In genomic region chr4:925171-925570, GRCh38 we compare ENCODE assay signal across 13 cellular contexts. TPM values are rescaled to one million over a fixed set of nuclear protein-coding genes. Genes with fewer than 3 reads are reported as not detected.
DNase-seq lines count a peak whose midpoint lies in the region; ATAC-seq, FAIRE-seq and TF ChIP-seq lines count a peak whose summit lies in the region.
"Had no signal": no experiment of that assay in that cellular context is flagged by ENCODE, and none has a peak within 500 bp of the region (broad histone marks: within the 10 kb centered on the region; RNA-seq: fewer than 3 reads in every experiment).

No MANE protein-coding gene starts in this region.

- peaks cover 18% of the 10 kb centered on the region for H3K36me3 Mint-ChIP-seq in CD4-positive, CD25-positive, alpha-beta regulatory T cell
- H3K36me3 Mint-ChIP-seq in natural killer cell treated with Interleukin-12 subunit alpha and Interleukin-12 subunit beta and Interleukin-15 and Interleukin-18, amount 100 ng/mL, for 72 hours = no peaks in the 10 kb centered on the region

- CTCF ChIA-PET in K562 (lab: Yijun Ruan, JAX; ENCODE audit: low intra/inter-chr PET ratio) = no interaction called here

- intact Hi-C loops in K562 (cut with micrococcal nuclease) = no loop called here

- H3K27ac Mint-ChIP-seq in CD4-positive, CD25-positive, alpha-beta regulatory T cell = peak overlapping the region in 1 of 3 donors; percentile 62
- peak overlapping the region; percentile 76 to 85 for H3K27ac Mint-ChIP-seq in natural killer cell treated with Interleukin-12 subunit alpha and Interleukin-12 subunit beta and Interleukin-15 and Interleukin-18, amount 100 ng/mL, for 72 hours

- H3K4me3 Mint-ChIP-seq in CD4-positive, CD25-positive, alpha-beta regulatory T cell = peak overlapping the region in 2 of 4 donors; percentile 50 to 51
- H3K4me3 Mint-ChIP-seq in natural killer cell treated with Interleukin-12 subunit alpha and Interleukin-12 subunit beta and Interleukin-15 and Interleukin-18, amount 100 ng/mL, for 72 hours = peak overlapping the region; percentile 63
- H3K4me3 Mint-ChIP-seq: brain had no signal

- no peak overlapping the region for H3K4me2 ChIP-seq in K562 (ENCODE audit: insufficient read depth, low read length)
- H3K4me2 ChIP-seq: hepatocyte had no signal

- DNase-seq in CD4-positive, CD25-positive, alpha-beta regulatory T cell = no peak
- DNase-seq in K562 (ENCODE audit: extremely low read depth in 1 of 4, low spot score in 3 of 4) (no peak), G401 (ENCODE audit: low spot score) (no peak), COLO829 (ENCODE audit: low spot score) (no peak)
- DNase-seq in natural killer cell treated with Interleukin-12 subunit alpha and Interleukin-12 subunit beta and Interleukin-15 and Interleukin-18, amount 100 ng/mL, for 72 hours (ENCODE audit: low spot score) = peak; percentile 58
- DNase-seq: Karpas-422, T-helper 9 cell had no signal

- 62% methylated on average over 9 of the region's 9 CpGs for WGBS in K562 (ENCODE audit: insufficient coverage, low coverage, missing lambda C conversion rate)

- H3K9ac ChIP-seq in K562 (ENCODE audit: insufficient read depth in 1 of 2, low read depth in 2 of 2, low read length in 2 of 2) = peak overlapping the region in 1 of 2 experiments; percentile 72; a peak in 1 of 4 replicates

- TF ChIP-seq EP300 in K562 (IDR thresholded peaks at IDR 0.05; ENCODE audit: low read length) = no peak

- no peaks in the 10 kb centered on the region for H3K9me1 ChIP-seq in K562 (ENCODE audit: control insufficient read depth, insufficient read depth, low read length)

- in situ Hi-C loops in K562 (cut with MboI) = no loop called here
- in situ Hi-C loops in G401 (cut with HindIII; ENCODE audit: low sequenced_read_pairs) = no loop called here

- no peaks in the 10 kb centered on the region for H3K9me3 ChIP-seq in CD4-positive, CD25-positive, alpha-beta regulatory T cell (ENCODE audit: control insufficient read depth in 2 of 2, low read length in 2 of 2)
- no peaks in the 10 kb centered on the region for H3K9me3 ChIP-seq in K562 (replicated peaks; ENCODE audit: control insufficient read depth, insufficient read depth, low read depth, low read length)

- H3K4me1 ChIP-seq in ACC112 (ENCODE audit: control insufficient read depth, insufficient read depth, low read length, unreplicated experiment) (peaks cover 16% of the 10 kb centered on the region), K562 (replicated peaks in 1 of 2; ENCODE audit: control insufficient read depth in 2 of 2, insufficient read depth in 2 of 2, low read length in 2 of 2) (peaks cover 20 to 26% of the 10 kb centered on the region in 2 experiments)
- peaks cover 54% of the 10 kb centered on the region for H3K4me1 ChIP-seq in CD4-positive, CD25-positive, alpha-beta regulatory T cell (ENCODE audit: control insufficient read depth, insufficient read depth, low read length, poor library complexity, severe bottlenecking)

- no peaks in the 10 kb centered on the region for H3K27me3 Mint-ChIP-seq in CD4-positive, CD25-positive, alpha-beta regulatory T cell
- H3K27me3 Mint-ChIP-seq in natural killer cell treated with Interleukin-12 subunit alpha and Interleukin-12 subunit beta and Interleukin-15 and Interleukin-18, amount 100 ng/mL, for 72 hours = no peaks in the 10 kb centered on the region
- H3K27me3 Mint-ChIP-seq: activated CD4-positive, alpha-beta T cell treated with anti-CD3 and anti-CD28 coated beads for 36 hours; brain had no signal

- peaks cover 0 to under 1% (median 0%) of the 10 kb centered on the region in 7 donors for H3K9me3 Mint-ChIP-seq in CD4-positive, CD25-positive, alpha-beta regulatory T cell
- H3K9me3 Mint-ChIP-seq in natural killer cell treated with Interleukin-12 subunit alpha and Interleukin-12 subunit beta and Interleukin-15 and Interleukin-18, amount 100 ng/mL, for 72 hours = no peaks in the 10 kb centered on the region

- H3K4me1 Mint-ChIP-seq in CD4-positive, CD25-positive, alpha-beta regulatory T cell = peaks cover 35 to 79% (median 48%) of the 10 kb centered on the region in 4 donors
- peaks cover 54% of the 10 kb centered on the region in 2 donors for H3K4me1 Mint-ChIP-seq in natural killer cell treated with Interleukin-12 subunit alpha and Interleukin-12 subunit beta and Interleukin-15 and Interleukin-18, amount 100 ng/mL, for 72 hours (ENCODE audit: low read depth in 2 of 2)

- no TSS peak for BruUV-seq in K562 (replicated peaks; lab: Mats Ljungman, UMichigan)

- peaks cover 29% of the 10 kb centered on the region for H4K20me1 ChIP-seq in K562 (replicated peaks; ENCODE audit: control insufficient read depth, insufficient read depth, low read length)

- no peak overlapping the region for H3K4me3 ChIP-seq in ACC112 (ENCODE audit: low read depth, low read length)
- H3K4me3 ChIP-seq in CD4-positive, CD25-positive, alpha-beta regulatory T cell (ENCODE audit: low read depth, low read length) = no peak overlapping the region
- no peak overlapping the region for H3K4me3 ChIP-seq in K562
- H3K4me3 ChIP-seq: hepatocyte had no signal

- peak overlapping the region; percentile 2; the same call in 1 of the 2 replicates for H3K27ac ChIP-seq in ACC112 (ENCODE audit: low read depth, low read length)
- H3K27ac ChIP-seq in CD4-positive, CD25-positive, alpha-beta regulatory T cell (ENCODE audit: insufficient read depth, low read length, poor library complexity, severe bottlenecking) = peak overlapping the region; percentile 33
- H3K27ac ChIP-seq in K562 (ENCODE audit: extremely low read depth, low read depth, low read length) = 0 out of 3 replicates have a peak overlapping the region, but pooled peaks have one; percentile 18
- H3K27ac ChIP-seq: hepatocyte had no signal

- H3K79me2 ChIP-seq in ACC112 (ENCODE audit: control insufficient read depth, insufficient read depth, low read length, unreplicated experiment) = peaks cover 69% of the 10 kb centered on the region
- H3K79me2 ChIP-seq in K562 (ENCODE audit: control insufficient read depth, insufficient read depth, low read length) = peaks cover 85% of the 10 kb centered on the region

- TF ChIP-seq RAD21 in K562 (CRISPR knock-in tag; conservative IDR thresholded peaks at IDR 0.05 in 1 of 2, IDR thresholded peaks at IDR 0.05 in 1 of 2) = no peak

- TF ChIP-seq CTCF in K562 (IDR thresholded peaks at IDR 0.05 in 2 of 3, conservative IDR thresholded peaks at IDR 0.05 in 1 of 3; ENCODE audit: insufficient read depth in 2 of 3, low read depth in 1 of 3, low read length in 3 of 3) = no peak

- no peak for FAIRE-seq in K562 (lab: Jason Lieb, UNC)

- H2AFZ ChIP-seq in ACC112 (ENCODE audit: low read length, unreplicated experiment) (no peak overlapping the region), K562 (ENCODE audit: low read depth, low read length) (no peak overlapping the region)
- H2AFZ ChIP-seq: hepatocyte had no signal

- ATAC-seq in CD4-positive, CD25-positive, alpha-beta regulatory T cell (ENCODE audit: low read depth in 2 of 2) = no peak
- ATAC-seq in K562 (peak; percentile 8; the same call in 2 of the 3 replicates), HG03469 (IDR thresholded peaks at IDR 0.05; ENCODE audit: unreplicated experiment) (no peak), GM19328 (IDR thresholded peaks at IDR 0.05; ENCODE audit: unreplicated experiment) (no peak)
- ATAC-seq in natural killer cell treated with Interleukin-12 subunit alpha and Interleukin-12 subunit beta and Interleukin-15 and Interleukin-18, amount 100 ng/mL, for 72 hours = no peak

- H3K27me3 ChIP-seq in ACC112 (ENCODE audit: insufficient read depth, low read length) = no peaks in the 10 kb centered on the region
- no peaks in the 10 kb centered on the region for H3K27me3 ChIP-seq in CD4-positive, CD25-positive, alpha-beta regulatory T cell (ENCODE audit: control insufficient read depth, insufficient read depth, low read length)
- no peaks in the 10 kb centered on the region for H3K27me3 ChIP-seq in K562 (ENCODE audit: control insufficient read depth in 2 of 2, insufficient read depth in 2 of 2, low read length in 2 of 2)
- H3K27me3 ChIP-seq: hepatocyte had no signal

- no peak for TF ChIP-seq POLR2A in K562 (conservative IDR thresholded peaks at IDR 0.05)

- POLR2A ChIA-PET in K562 (lab: Yijun Ruan, JAX) = interaction anchor here (0.6 to 0.8 kb wide), 2 partner anchors 13 to 159 kb away, joined by 3 read pairs; no protein-coding TSS in a partner anchor

- H3K36me3 ChIP-seq in ACC112 (ENCODE audit: insufficient read depth, low read length) = no peaks in the 10 kb centered on the region
- peaks cover 5% of the 10 kb centered on the region for H3K36me3 ChIP-seq in CD4-positive, CD25-positive, alpha-beta regulatory T cell (ENCODE audit: control insufficient read depth, insufficient read depth, low read length)
- H3K36me3 ChIP-seq in K562 (ENCODE audit: control insufficient read depth, insufficient read depth, low read length) = peaks cover 22% of the 10 kb centered on the region; the same call in 2 of the 3 replicates

RNA-seq across cellular contexts. Expression of gene GAK, which starts 6.9 kb away (rescaled TPM):
- total RNA-seq in CD4-positive, CD25-positive, alpha-beta regulatory T cell = 254 TPM
- polyA plus RNA-seq in CD4-positive, CD25-positive, alpha-beta regulatory T cell = 10 to 100 TPM; 37.5 to 50.7 (median 39.1) TPM
- total RNA-seq in K562 (2011; cell fraction: chromatin; rRNA removed; ENCODE audit: low replicate concordance) = 336 and 571 TPM in 2 replicates
- total RNA-seq in K562 (2011; cell fraction: nucleolus; rRNA removed) = 202 and 228 TPM in 2 replicates
- 235 and 247 TPM in 2 replicates for total RNA-seq in K562 (2011; cell fraction: nucleoplasm; rRNA removed)
- total RNA-seq in K562 (2014; rRNA removed) (102 and 105 TPM in 2 replicates), K562 (2014; rRNA removed; fragmentation: Illumina TruSeq; extraction: Trizol) (10.4 and 12.6 TPM in 2 replicates), K562 (2015; rRNA removed; fragmentation: Illumina TruSeq; extraction: Trizol) (28.4 and 35.4 TPM in 2 replicates), K562 (2021) (94.1 and 101 TPM in 2 replicates)
- polyA plus RNA-seq in K562 (2011; rRNA removed) (14.9 and 22.4 TPM in 2 replicates), K562 (2014; fragmentation: Illumina TruSeq; extraction: Trizol) (16.2 and 38.2 TPM in 2 replicates), K562 (2014; fragmentation: Nextera tagmentation; extraction: Ambion mirVana) (1 to 10 TPM; 1.3 to 2.1 TPM), K562 (2014; rRNA removed) (51.9 and 83.2 TPM in 2 replicates)
- 17.2 and 40.3 TPM in 2 replicates for polyA plus RNA-seq in K562 (2011; cell fraction: cytosol; rRNA removed)
- 79.9 and 106 TPM in 2 replicates for polyA plus RNA-seq in K562 (2011; cell fraction: nucleus; rRNA removed)
- 48.5 and 55.0 TPM in 2 replicates for polyA plus RNA-seq in K562 (2012)
- 51.4 and 78.3 TPM in 2 replicates for polyA minus RNA-seq in K562 (2011; rRNA and poly(A)+ RNA removed)
- polyA minus RNA-seq in K562 (2011; cell fraction: cytosol; rRNA and poly(A)+ RNA removed) = 37.3 and 39.5 TPM in 2 replicates
- 43.2 and 50.9 TPM in 2 replicates for polyA minus RNA-seq in K562 (2011; cell fraction: nucleus; rRNA and poly(A)+ RNA removed)
- total RNA-seq in natural killer cell treated with Interleukin-12 subunit alpha and Interleukin-12 subunit beta and Interleukin-15 and Interleukin-18, amount 100 ng/mL, for 72 hours = 100 to 1,000 TPM; 168 to 234 TPM
- total RNA-seq in G401 (2014; rRNA removed; shearing (Covaris generic)) = 91.4 and 91.5 TPM in 2 replicates

RNA-seq across cellular contexts. Expression of gene TMEM175, which starts 7.1 kb away (rescaled TPM):
- 46.0 TPM for total RNA-seq in CD4-positive, CD25-positive, alpha-beta regulatory T cell
- polyA plus RNA-seq in CD4-positive, CD25-positive, alpha-beta regulatory T cell = 10 to 100 TPM; 12.1 to 17.5 (median 14.1) TPM
- 55.5 and 132 TPM in 2 replicates for total RNA-seq in K562 (2011; cell fraction: chromatin; rRNA removed; ENCODE audit: low replicate concordance)
- total RNA-seq in K562 (2011; cell fraction: nucleolus; rRNA removed) = 80.9 and 84.2 TPM in 2 replicates
- total RNA-seq in K562 (2011; cell fraction: nucleoplasm; rRNA removed) = 71.0 and 82.0 TPM in 2 replicates
- total RNA-seq in K562 (2014; rRNA removed) = 14.9 and 17.7 TPM in 2 replicates
- total RNA-seq in K562 (2014; rRNA removed; fragmentation: Illumina TruSeq; extraction: Trizol) = 2.4 and 3.7 TPM in 2 replicates
- total RNA-seq in K562 (2015; rRNA removed; fragmentation: Illumina TruSeq; extraction: Trizol) = 9.4 and 9.5 TPM in 2 replicates
- total RNA-seq in K562 (2021) = 13.8 and 16.9 TPM in 2 replicates
- polyA plus RNA-seq in K562 (2011; rRNA removed) = 11.4 and 28.9 TPM in 2 replicates
- 31.2 and 37.1 TPM in 2 replicates for polyA plus RNA-seq in K562 (2011; cell fraction: cytosol; rRNA removed)
- polyA plus RNA-seq in K562 (2011; cell fraction: nucleus; rRNA removed) = 373 and 570 TPM in 2 replicates
- polyA plus RNA-seq in K562 (2012) = 18.3 and 42.2 TPM in 2 replicates
- 8.5 and 21.5 TPM in 2 replicates for polyA plus RNA-seq in K562 (2014; fragmentation: Illumina TruSeq; extraction: Trizol)
- under 1 TPM; 0.13 to 0.18 TPM for polyA plus RNA-seq in K562 (2014; fragmentation: Nextera tagmentation; extraction: Ambion mirVana)
- 22.5 and 30.9 TPM in 2 replicates for polyA plus RNA-seq in K562 (2014; rRNA removed)
- 7.2 and 7.6 TPM in 2 replicates for polyA minus RNA-seq in K562 (2011; rRNA and poly(A)+ RNA removed)
- polyA minus RNA-seq in K562 (2011; cell fraction: cytosol; rRNA and poly(A)+ RNA removed) = 8.2 and 14.5 TPM in 2 replicates
- polyA minus RNA-seq in K562 (2011; cell fraction: nucleus; rRNA and poly(A)+ RNA removed) = 27.3 and 30.2 TPM in 2 replicates
- 10 to 100 TPM; 26.5 to 29.2 TPM for total RNA-seq in natural killer cell treated with Interleukin-12 subunit alpha and Interleukin-12 subunit beta and Interleukin-15 and Interleukin-18, amount 100 ng/mL, for 72 hours
- 7.0 and 21.4 TPM in 2 replicates for total RNA-seq in G401 (2014; rRNA removed; shearing (Covaris generic))

RNA-seq across cellular contexts. Expression of gene DGKQ, which starts 48.2 kb away (rescaled TPM):
- total RNA-seq in CD4-positive, CD25-positive, alpha-beta regulatory T cell = 22.5 TPM
- polyA plus RNA-seq in CD4-positive, CD25-positive, alpha-beta regulatory T cell = 1 to 10 TPM; 2.4 to 5.4 (median 3.1) TPM
- total RNA-seq in K562 (2011; cell fraction: chromatin; rRNA removed; ENCODE audit: low replicate concordance) = 27.1 and 96.1 TPM in 2 replicates
- 70.2 and 86.6 TPM in 2 replicates for total RNA-seq in K562 (2011; cell fraction: nucleolus; rRNA removed)
- total RNA-seq in K562 (2011; cell fraction: nucleoplasm; rRNA removed) = 28.7 and 35.0 TPM in 2 replicates
- total RNA-seq in K562 (2014; rRNA removed) (17.0 and 19.1 TPM in 2 replicates), K562 (2014; rRNA removed; fragmentation: Illumina TruSeq; extraction: Trizol) (1.2 and 1.7 TPM in 2 replicates), K562 (2015; rRNA removed; fragmentation: Illumina TruSeq; extraction: Trizol) (6.1 and 6.3 TPM in 2 replicates), K562 (2021) (18.4 and 22.0 TPM in 2 replicates)
- polyA plus RNA-seq in K562 (2011; rRNA removed) (5.6 and 6.8 TPM in 2 replicates), K562 (2014; fragmentation: Illumina TruSeq; extraction: Trizol) (2.6 and 7.3 TPM in 2 replicates), K562 (2014; fragmentation: Nextera tagmentation; extraction: Ambion mirVana) (under 1 TPM; 0.17 to 0.27 TPM), K562 (2014; rRNA removed) (15.3 and 15.7 TPM in 2 replicates)
- 5.6 and 16.4 TPM in 2 replicates for polyA plus RNA-seq in K562 (2011; cell fraction: cytosol; rRNA removed)
- polyA plus RNA-seq in K562 (2011; cell fraction: nucleus; rRNA removed) = 86.6 and 144 TPM in 2 replicates
- 13.1 and 23.6 TPM in 2 replicates for polyA plus RNA-seq in K562 (2012)
- polyA minus RNA-seq in K562 (2011; rRNA and poly(A)+ RNA removed) = 1.9 and 2.5 TPM in 2 replicates
- polyA minus RNA-seq in K562 (2011; cell fraction: cytosol; rRNA and poly(A)+ RNA removed) = 5.5 and 7.7 TPM in 2 replicates
- polyA minus RNA-seq in K562 (2011; cell fraction: nucleus; rRNA and poly(A)+ RNA removed) = 17.1 and 17.2 TPM in 2 replicates
- 10 to 100 TPM; 15.4 to 19.6 TPM for total RNA-seq in natural killer cell treated with Interleukin-12 subunit alpha and Interleukin-12 subunit beta and Interleukin-15 and Interleukin-18, amount 100 ng/mL, for 72 hours
- 11.0 and 12.9 TPM in 2 replicates for total RNA-seq in G401 (2014; rRNA removed; shearing (Covaris generic))
